Comparison of ENCODE assay signal across 11 cellular contexts in the genomic region with DNA sequence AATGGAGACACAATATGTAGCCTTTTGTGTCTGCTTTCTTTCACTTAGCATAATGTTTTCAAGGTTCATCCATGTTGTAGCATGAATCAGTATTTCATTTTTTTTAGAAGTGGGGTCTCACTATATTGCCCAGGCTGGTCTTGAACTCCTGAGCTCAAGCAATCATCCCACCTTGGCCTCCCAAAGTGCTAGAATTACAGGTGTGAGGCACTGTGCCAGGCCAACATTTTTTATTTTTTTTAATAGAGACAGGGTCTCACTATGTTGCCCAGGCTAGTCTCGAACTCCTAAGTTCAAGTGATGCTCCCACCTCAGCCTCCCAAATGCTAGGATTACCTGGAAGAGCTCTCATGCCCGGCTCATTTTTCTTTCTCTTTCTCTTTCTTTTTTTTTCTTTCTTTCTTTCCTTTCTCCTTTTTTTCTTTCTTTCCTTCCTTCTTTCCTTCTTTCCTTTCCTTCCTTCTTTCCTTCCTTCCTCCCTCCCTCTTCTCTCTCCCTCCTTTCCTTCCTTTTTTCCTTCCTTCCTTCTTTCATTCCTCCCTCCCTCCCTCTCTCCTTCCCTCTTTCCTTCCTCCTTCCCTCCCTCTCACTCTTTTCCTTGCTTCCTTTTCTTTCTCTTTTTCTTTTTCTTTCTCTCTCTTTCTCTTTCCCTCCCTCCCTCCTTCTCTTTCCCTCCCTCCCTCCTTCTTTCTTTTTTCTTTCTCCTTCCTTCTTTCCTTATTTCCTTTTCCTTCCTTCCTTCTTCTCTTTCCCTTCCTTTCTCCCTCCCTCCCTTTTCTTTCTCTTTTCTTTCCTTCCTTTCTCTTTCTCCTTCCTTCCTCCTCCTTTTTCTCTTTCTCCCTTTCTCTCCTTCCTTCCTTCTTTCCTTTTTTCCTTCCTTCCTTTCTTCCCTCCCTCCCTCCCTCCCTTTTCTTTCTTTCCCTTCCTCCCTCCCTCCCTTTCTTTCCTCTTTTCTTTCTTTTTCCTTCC. TPM values are rescaled to one million over a fixed set of nuclear protein-coding genes. Genes with fewer than 3 reads are reported as not detected.
"Had no signal": no experiment of that assay in that cellular context is flagged by ENCODE, and none has a peak within 500 bp of the region (broad histone marks: within the 10 kb centered on the region; RNA-seq: fewer than 3 reads in every experiment).

No MANE protein-coding gene starts in this region.

- H3K4me3 Mint-ChIP-seq: GM23338, H9, HFFc6 had no signal

- H3K9me3 Mint-ChIP-seq: HFFc6 had no signal

- H3K36me3 ChIP-seq: HAP-1 had no signal

- H3K9ac ChIP-seq: GM23248 had no signal

- ATAC-seq: GM23338, HCT116 had no signal

- H3K4me1 Mint-ChIP-seq: GM23338, H9 had no signal

- H3K4me3 ChIP-seq: GM23248, GM23338, HAP-1 had no signal

- H3K27ac ChIP-seq: GM23248 had no signal

- H3K9me3 ChIP-seq: HAP-1 had no signal

- H2AFZ ChIP-seq: GM23248, GM23338 had no signal

- DNase-seq: GM23248, GOT3, H7, H9, HCEC 1CT, HFFc6 had no signal

- H3K4me2 ChIP-seq: GM23338 had no signal

- FAIRE-seq: H1, H54 had no signal

- H3K27ac Mint-ChIP-seq: GM23338, H9, HFFc6 had no signal

- H3K4me1 ChIP-seq: HAP-1 had no signal

RNA-seq across cellular contexts. Expression of a gene that starts 43.1 kb away (rescaled TPM):
- polyA plus RNA-seq: GM23248 had no signal
